ENCODE assay signal across 22 cellular contexts in the genomic region with DNA sequence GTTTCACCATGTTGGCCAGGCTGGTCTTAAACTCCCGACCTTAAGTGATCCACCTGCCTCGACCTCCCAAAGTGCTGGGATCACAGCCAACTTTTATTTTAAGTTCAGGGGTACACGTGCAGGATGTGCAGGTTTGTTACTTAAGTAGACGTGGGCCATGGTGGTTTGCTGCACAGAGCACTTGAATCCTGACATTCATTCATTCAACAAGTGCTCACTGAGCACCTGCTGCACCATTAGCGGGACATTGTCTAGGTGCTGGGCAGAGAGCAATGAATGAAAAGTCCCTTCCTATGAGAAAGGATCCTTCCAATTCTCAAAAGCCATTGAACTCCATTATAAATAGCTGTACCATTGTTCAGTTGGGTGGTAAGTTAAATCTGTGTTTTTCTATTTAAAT. TPM values are rescaled to one million over a fixed set of nuclear protein-coding genes. Genes with fewer than 3 reads are reported as not detected.
"Had no signal": no experiment of that assay in that cellular context is flagged by ENCODE, and none has a peak within 500 bp of the region (broad histone marks: within the 10 kb centered on the region; RNA-seq: fewer than 3 reads in every experiment).

No MANE protein-coding gene starts in this region.

- H3K4me3 ChIP-seq: coronary artery, left ventricle myocardium inferior, lower lobe of right lung, testis had no signal

- H3K27ac ChIP-seq: coronary artery, left ventricle myocardium inferior, lower lobe of right lung, testis had no signal

- H3K4me1 ChIP-seq: testis had no signal

- H3K36me3 ChIP-seq: left ventricle myocardium inferior, lower lobe of right lung had no signal

- H3K27me3 ChIP-seq: testis had no signal

- ATAC-seq: esophagus mucosa; left cardiac atrium; lower lobe of right lung; sciatic nerve; stimulated activated naive B cell treated with anti-CD40 and anti-IgM and Interleukin-4, amounts not matched to agents 10 μg/mL and 1 μg/mL and 100 μg/mL, for 72 hours; stimulated activated naive CD8-positive, alpha-beta T cell treated with anti-CD3 and anti-CD28 coated beads, Interleukin-15, amount 100 ng/mL, for 72 hours had no signal

- H3K9me3 ChIP-seq: left ventricle myocardium inferior, lower lobe of right lung, testis had no signal

- DNase-seq: effector CD4-positive, alpha-beta T cell; endodermal cell; immature natural killer cell; kidney; left cardiac atrium; left ventricle myocardium inferior; lower lobe of right lung; mesenchymal stem cell; midbrain; nephron progenitor cell; posterior cingulate gyrus; stimulated activated CD4-positive, alpha-beta T cell treated with anti-CD3 and anti-CD28 coated beads, Interleukin-2, amount 100 ng/mL, for 24 hours; stimulated activated CD4-positive, alpha-beta T cell treated with anti-CD3 and anti-CD28 coated beads, Interleukin-4, amount 100 ng/mL, for 4 hours; stimulated activated naive B cell treated with anti-CD40 and anti-IgM and Interleukin-4, amounts not matched to agents 10 μg/mL and 1 μg/mL and 100 μg/mL, for 72 hours; stimulated activated naive CD8-positive, alpha-beta T cell treated with anti-CD3 and anti-CD28 coated beads, Interleukin-15, amount 100 ng/mL, for 72 hours; testis; trophoblast cell had no signal

RNA-seq across cellular contexts. Expression of a gene that starts 31.0 kb away (rescaled TPM):
- total RNA-seq: fibroblast of villous mesenchyme, osteoblast had no signal
